9 cellular contexts compared by ENCODE assay signal in the genomic region with DNA sequence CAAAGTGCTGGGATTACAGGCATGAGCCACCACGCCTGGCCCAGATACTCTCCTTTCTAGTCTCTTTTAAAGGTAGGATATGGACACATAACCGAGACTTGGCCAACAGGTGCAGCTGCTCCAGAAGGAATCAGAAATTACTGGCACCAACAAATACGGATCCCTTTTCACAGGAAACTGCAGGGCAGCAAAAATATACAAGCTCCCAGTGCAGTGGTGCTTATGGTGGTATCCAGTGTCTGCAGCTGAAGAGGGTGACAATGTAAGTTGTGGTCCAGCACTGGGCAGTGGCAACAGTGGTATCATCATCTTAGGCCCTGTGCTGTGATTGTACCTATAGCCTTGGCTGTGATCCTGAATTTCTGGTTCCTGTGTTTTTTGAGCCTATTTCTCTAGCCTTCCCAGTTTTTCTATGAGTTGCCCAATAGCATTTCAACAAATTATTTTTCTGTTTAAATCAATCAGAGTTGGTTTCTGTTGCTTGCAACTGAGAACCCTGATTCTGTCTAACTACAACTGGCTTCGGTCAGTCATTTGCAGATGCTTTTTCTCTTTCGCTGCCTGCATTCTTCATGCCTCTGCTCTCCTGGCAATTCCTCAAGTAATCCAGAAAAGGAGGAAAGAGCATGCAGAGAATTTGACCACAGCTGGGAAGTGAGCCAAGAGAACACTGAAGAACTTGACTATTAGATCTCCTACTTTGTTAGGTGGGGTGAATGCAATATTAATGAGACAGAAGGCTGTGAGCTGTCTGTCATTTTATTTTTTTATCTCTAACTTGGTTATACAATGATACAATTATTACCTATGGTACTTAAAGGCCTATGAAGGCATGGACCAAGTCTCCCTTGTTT. TPM values are rescaled to one million over a fixed set of nuclear protein-coding genes. Genes with fewer than 3 reads are reported as not detected.
DNase-seq lines count a peak whose midpoint lies in the region; ATAC-seq and TF ChIP-seq lines count a peak whose summit lies in the region.
"Had no signal": no experiment of that assay in that cellular context is flagged by ENCODE, and none has a peak within 500 bp of the region (broad histone marks: within the 10 kb centered on the region; RNA-seq: fewer than 3 reads in every experiment).

No MANE protein-coding gene starts in this region.

- CTCF ChIA-PET in AG04450 (lab: Charles Lee): interaction anchor here (0.6 to 1.2 kb wide), 5 partner anchors 16 to 215 kb away, joined by 3 to 4 read pairs (median 4); no protein-coding TSS in a partner anchor

- H3K27me3 ChIP-seq in AG04450 (ENCODE audit: control insufficient read depth, insufficient read depth, low read length): no peaks in the 10 kb centered on the region
- no peaks in the 10 kb centered on the region for H3K27me3 ChIP-seq in lower lobe of right lung (ENCODE audit: low read depth)

- H3K4me3 ChIP-seq in AG04450 (ENCODE audit: low read depth, low read length) (no peak overlapping the region), astrocyte of the spinal cord (ENCODE audit: low read depth, low read length) (no peak overlapping the region), lower lobe of right lung (no peak overlapping the region)

- intact Hi-C loops in lower lobe of right lung (cut with DNase I) (no loop called here), left colon (cut with DNase I, micrococcal nuclease) (no loop called here)

- H3K36me3 ChIP-seq in lower lobe of right lung: no peaks in the 10 kb centered on the region

- in situ Hi-C loops in astrocyte of the spinal cord (cut with HindIII; ENCODE audit: low sequenced_read_pairs) (no loop called here), KBM-7 (cut with MboI; ENCODE audit: low pct_unique_long_range_greater_than_20kb, low sequenced_read_pairs) (no loop called here)

- peak; percentile 18 to 31 for ATAC-seq in lower lobe of right lung
- no peak for ATAC-seq in left colon
- ATAC-seq in GM18861 (IDR thresholded peaks at IDR 0.05; ENCODE audit: unreplicated experiment): no peak
- ATAC-seq: stimulated activated naive B cell treated with anti-CD40 and anti-IgM and Interleukin-4, amounts not matched to agents 10 μg/mL and 1 μg/mL and 100 μg/mL, for 72 hours had no signal

- H3K27ac ChIP-seq in AG04450 (ENCODE audit: low read depth, low read length) (peak overlapping the region; percentile 69), lower lobe of right lung (peak overlapping the region; percentile 0)

- POLR2A ChIA-PET in AG04450 (lab: Yijun Ruan, JAX): interaction anchor here (1.0 kb wide), 1 partner anchor 12 kb away, joined by 3 read pairs; no protein-coding TSS in a partner anchor

- H3K4me1 ChIP-seq in lower lobe of right lung: peaks cover 78% of the 10 kb centered on the region

- no peak for TF ChIP-seq CTCF in AG04450 (IDR thresholded peaks at IDR 0.05; ENCODE audit: low read depth, low read length)
- no peak for TF ChIP-seq CTCF in astrocyte of the spinal cord (IDR thresholded peaks at IDR 0.05; ENCODE audit: low read depth, low read length)
- no peak for TF ChIP-seq CTCF in lower lobe of right lung (IDR thresholded peaks at IDR 0.05)

- DNase-seq in AG04450 (ENCODE audit: low read depth, low spot score) (peak; percentile 98), HS-27A (ENCODE audit: low read depth) (peak; percentile 98), astrocyte of the spinal cord (ENCODE audit: low read depth, low spot score) (peak; percentile 98), lower lobe of right lung (no peak), occipital lobe (lab: John Stamatoyannopoulos, UW) (no peak), left colon (no peak), KBM-7 (no peak)
- DNase-seq: stimulated activated naive B cell treated with anti-CD40 and anti-IgM and Interleukin-4, amounts not matched to agents 10 μg/mL and 1 μg/mL and 100 μg/mL, for 72 hours had no signal

- H3K9me3 ChIP-seq in AG04450 (ENCODE audit: control insufficient read depth, insufficient read depth, low read length) (no peaks in the 10 kb centered on the region), lower lobe of right lung (no peaks in the 10 kb centered on the region)

RNA-seq across cellular contexts. Expression of a gene that starts 30.8 kb away (rescaled TPM):
- 60.2 and 81.0 TPM in 2 replicates for polyA plus RNA-seq in AG04450 (2011; rRNA removed)
- polyA minus RNA-seq in AG04450 (2011; rRNA and poly(A)+ RNA removed): 68.3 and 89.5 TPM in 2 replicates
- total RNA-seq in lower lobe of right lung: 109 TPM
- 41.6 TPM for total RNA-seq in occipital lobe
- 10 to 100 TPM; 68.2 to 76.5 TPM for total RNA-seq in left colon

Comparison
In these comparisons a context has a peak if more than half of its experiments do, and no peak if none do; other contexts are left out.
1. DNase-seq: peak in AG04450 (single experiment), HS-27A (single experiment) and astrocyte of the spinal cord (single experiment); none in lower lobe of right lung (single experiment), occipital lobe (single experiment), left colon (0 of 2) and KBM-7 (single experiment).
2. ATAC-seq: peak in lower lobe of right lung (2 of 2); none in left colon (single experiment) and GM18861 (single experiment).